Comparison of ENCODE assay signal across 23 cellular contexts in the genomic region with DNA sequence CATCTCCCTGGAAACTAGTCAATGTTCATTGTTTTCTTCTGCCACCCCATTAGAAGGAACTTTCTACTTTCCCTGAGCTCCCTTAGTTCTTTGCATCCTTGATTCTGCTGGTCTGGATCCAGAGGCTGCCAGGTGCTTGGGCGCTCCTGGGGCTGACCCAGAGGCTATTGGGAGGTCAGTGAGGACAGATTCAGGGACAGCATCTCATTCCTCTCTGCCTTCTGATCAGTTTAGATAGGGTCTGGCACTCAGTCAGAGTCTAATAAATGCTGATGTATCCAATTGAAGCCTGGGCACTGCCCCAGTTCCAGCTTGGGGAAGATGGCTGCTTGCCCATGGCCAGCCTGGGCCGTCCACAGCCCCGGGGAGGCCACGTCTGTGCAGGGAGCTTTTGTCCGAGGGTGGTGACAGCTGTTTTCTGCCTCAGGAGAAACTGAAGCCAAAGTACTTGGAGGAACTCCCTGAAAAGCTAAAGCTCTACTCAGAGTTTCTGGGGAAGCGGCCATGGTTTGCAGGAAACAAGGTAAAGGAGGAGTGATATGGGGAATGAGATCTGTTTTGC. TPM values are rescaled to one million over a fixed set of nuclear protein-coding genes. Genes with fewer than 3 reads are reported as not detected.
DNase-seq lines count a peak whose midpoint lies in the region; ATAC-seq and TF ChIP-seq lines count a peak whose summit lies in the region.
"Had no signal": no experiment of that assay in that cellular context is flagged by ENCODE, and none has a peak within 500 bp of the region (broad histone marks: within the 10 kb centered on the region; RNA-seq: fewer than 3 reads in every experiment).

No MANE protein-coding gene starts in this region.

- H3K27me3 Mint-ChIP-seq in activated CD4-positive, alpha-beta T cell treated with anti-CD3 and anti-CD28 coated beads, Interleukin-2, amount 10 ng/mL, durations not matched to agents 24 days and 14 days, result no peaks in the 10 kb centered on the region
- no peaks in the 10 kb centered on the region for H3K27me3 Mint-ChIP-seq in CD4-positive, CD25-positive, alpha-beta regulatory T cell
- H3K27me3 Mint-ChIP-seq in naive B cell, result no peaks in the 10 kb centered on the region

- no peak for DNase-seq in activated CD4-positive, alpha-beta T cell treated with anti-CD3 and anti-CD28 coated beads, Interleukin-2, amount 10 ng/mL, durations not matched to agents 24 days and 14 days
- no peak for DNase-seq in activated CD4-positive, alpha-beta T cell treated with anti-CD3 and anti-CD28 coated beads for 1 hour
- no peak for DNase-seq in CD4-positive, CD25-positive, alpha-beta regulatory T cell
- DNase-seq in caudate nucleus (lab: John Stamatoyannopoulos, UW), result peak in 3 of 61 donors; percentile 7 to 69 (median 55)
- DNase-seq in naive B cell, result no peak
- DNase-seq in testis, result no peak
- no peak for DNase-seq in upper lobe of left lung
- DNase-seq in left colon, result no peak
- DNase-seq: COR-L47; DMS79 treated with DMSO at 0.1 percent for 48 hours; Kasumi-1; NCI-H1694; NCI-H2081; NCI-H2171; NCI-H345; NCI-H524; NCI-H774; NK-92 treated with Interleukin-12 subunit alpha and Interleukin-12 subunit beta, amount 100 ng/mL, for 24 hours had no signal

- H3K36me3 Mint-ChIP-seq in activated CD4-positive, alpha-beta T cell treated with anti-CD3 and anti-CD28 coated beads, Interleukin-2, amount 10 ng/mL, durations not matched to agents 24 days and 14 days (ENCODE audit: low read depth), result peaks cover 22% of the 10 kb centered on the region
- no peaks in the 10 kb centered on the region for H3K36me3 Mint-ChIP-seq in CD4-positive, CD25-positive, alpha-beta regulatory T cell
- H3K36me3 Mint-ChIP-seq in naive B cell, result no peaks in the 10 kb centered on the region

- no peaks in the 10 kb centered on the region for H3K9me3 Mint-ChIP-seq in activated CD4-positive, alpha-beta T cell treated with anti-CD3 and anti-CD28 coated beads, Interleukin-2, amount 10 ng/mL, durations not matched to agents 24 days and 14 days
- no peaks in the 10 kb centered on the region for H3K9me3 Mint-ChIP-seq in CD4-positive, CD25-positive, alpha-beta regulatory T cell
- peaks cover 0 to 3% (median 0%) of the 10 kb centered on the region in 7 donors for H3K9me3 Mint-ChIP-seq in naive B cell
- H3K9me3 Mint-ChIP-seq: GM23338 had no signal

- intact Hi-C loops in activated CD4-positive, alpha-beta T cell treated with anti-CD3 and anti-CD28 coated beads, Interleukin-2, amount 10 ng/mL, durations not matched to agents 24 days and 14 days (cut with micrococcal nuclease), result loop anchor here (2.0 to 5.0 kb wide), 2 partner anchors 68 to 141 kb away; partner anchors contain the start of gene GNAI3
- intact Hi-C loops in testis (cut with DNase I; ENCODE audit: low total_unique reads), result no loop called here
- intact Hi-C loops in left colon (cut with DNase I, micrococcal nuclease), result no loop called here

- H3K36me3 ChIP-seq in CD4-positive, CD25-positive, alpha-beta regulatory T cell (ENCODE audit: control insufficient read depth, insufficient read depth, low read length), result no peaks in the 10 kb centered on the region
- H3K36me3 ChIP-seq in testis (ENCODE audit: low read depth, missing control alignments) (no peaks in the 10 kb centered on the region), upper lobe of left lung (no peaks in the 10 kb centered on the region)
- H3K36me3 ChIP-seq: HAP-1 had no signal

- no peaks in the 10 kb centered on the region for H3K9me3 ChIP-seq in CD4-positive, CD25-positive, alpha-beta regulatory T cell (ENCODE audit: control insufficient read depth in 2 of 2, low read length in 2 of 2)
- H3K9me3 ChIP-seq in testis (no peaks in the 10 kb centered on the region), upper lobe of left lung (no peaks in the 10 kb centered on the region)
- H3K9me3 ChIP-seq: HAP-1 had no signal

- no peak for TF ChIP-seq EP300 in upper lobe of left lung (IDR thresholded peaks at IDR 0.05)

- H3K4me1 Mint-ChIP-seq in activated CD4-positive, alpha-beta T cell treated with anti-CD3 and anti-CD28 coated beads, Interleukin-2, amount 10 ng/mL, durations not matched to agents 24 days and 14 days, result peaks cover 22% of the 10 kb centered on the region
- peaks cover 0 to 14% (median 0%) of the 10 kb centered on the region in 4 donors for H3K4me1 Mint-ChIP-seq in CD4-positive, CD25-positive, alpha-beta regulatory T cell
- H3K4me1 Mint-ChIP-seq in naive B cell, result peaks cover 0 to 6% (median 0%) of the 10 kb centered on the region in 3 donors
- H3K4me1 Mint-ChIP-seq: CD14-positive monocyte, GM23338 had no signal

- no CpG with 5 or more reads among the region's 6 CpGs for WGBS in testis, 2 donors
- WGBS in upper lobe of left lung, 2 donors, result no CpG with 5 or more reads among the region's 6 CpGs

- H3K4me3 Mint-ChIP-seq in activated CD4-positive, alpha-beta T cell treated with anti-CD3 and anti-CD28 coated beads, Interleukin-2, amount 10 ng/mL, durations not matched to agents 24 days and 14 days, result peak overlapping the region; percentile 87
- peak overlapping the region in 3 of 4 donors; percentile 29 to 83 (median 47) for H3K4me3 Mint-ChIP-seq in CD4-positive, CD25-positive, alpha-beta regulatory T cell
- H3K4me3 Mint-ChIP-seq in naive B cell, result peak overlapping the region in 5 of 8 donors; percentile 25 to 90 (median 30)
- H3K4me3 Mint-ChIP-seq: CD14-positive monocyte, GM23338 had no signal

- no peak for ATAC-seq in CD4-positive, CD25-positive, alpha-beta regulatory T cell (ENCODE audit: low read depth in 2 of 2)
- no peak for ATAC-seq in naive B cell (ENCODE audit: low read depth in 2 of 2)
- no peak for ATAC-seq in upper lobe of left lung (ENCODE audit: low FRiP score in 2 of 2)
- ATAC-seq in left colon, result no peak
- ATAC-seq: GM23338 had no signal

- H3K27me3 ChIP-seq in CD4-positive, CD25-positive, alpha-beta regulatory T cell (ENCODE audit: control insufficient read depth, insufficient read depth, low read length), result no peaks in the 10 kb centered on the region
- H3K27me3 ChIP-seq in testis, result no peaks in the 10 kb centered on the region
- H3K27me3 ChIP-seq in upper lobe of left lung, result no peaks in the 10 kb centered on the region

- H3K27ac Mint-ChIP-seq in activated CD4-positive, alpha-beta T cell treated with anti-CD3 and anti-CD28 coated beads, Interleukin-2, amount 10 ng/mL, durations not matched to agents 24 days and 14 days, result peak overlapping the region; percentile 32
- H3K27ac Mint-ChIP-seq in CD4-positive, CD25-positive, alpha-beta regulatory T cell, result peak overlapping the region in 2 of 3 donors; percentile 65 to 80
- peak overlapping the region in 1 of 6 donors; percentile 85 for H3K27ac Mint-ChIP-seq in naive B cell
- H3K27ac Mint-ChIP-seq: CD14-positive monocyte, GM23338 had no signal

- no peak overlapping the region for H3K4me3 ChIP-seq in CD4-positive, CD25-positive, alpha-beta regulatory T cell (ENCODE audit: low read depth, low read length)
- no peak overlapping the region for H3K4me3 ChIP-seq in testis
- H3K4me3 ChIP-seq in upper lobe of left lung, result no peak overlapping the region
- H3K4me3 ChIP-seq: GM23338, HAP-1 had no signal

- H3K4me1 ChIP-seq in CD4-positive, CD25-positive, alpha-beta regulatory T cell (ENCODE audit: control insufficient read depth, insufficient read depth, low read length, poor library complexity, severe bottlenecking), result no peaks in the 10 kb centered on the region
- H3K4me1 ChIP-seq in testis, result no peaks in the 10 kb centered on the region
- no peaks in the 10 kb centered on the region for H3K4me1 ChIP-seq in upper lobe of left lung
- H3K4me1 ChIP-seq: HAP-1 had no signal

- TF ChIP-seq CTCF in testis (IDR thresholded peaks at IDR 0.05) (no peak), upper lobe of left lung (IDR thresholded peaks at IDR 0.05) (no peak)

- TF ChIP-seq POLR2A in testis (IDR thresholded peaks at IDR 0.05) (no peak), upper lobe of left lung (IDR thresholded peaks at IDR 0.05) (no peak)

- no peak overlapping the region for H3K27ac ChIP-seq in CD4-positive, CD25-positive, alpha-beta regulatory T cell (ENCODE audit: insufficient read depth, low read length, poor library complexity, severe bottlenecking)
- H3K27ac ChIP-seq in caudate nucleus (ENCODE audit: low read depth, low read length) (peak overlapping the region; percentile 54), testis (no peak overlapping the region), upper lobe of left lung (no peak overlapping the region)
- H3K27ac ChIP-seq: RWPE1 had no signal

RNA-seq across cellular contexts. Expression of gene GSTM1, which starts 2.3 kb away (rescaled TPM):
- 92.2 and 94.2 TPM in 2 replicates for total RNA-seq in activated CD4-positive, alpha-beta T cell treated with anti-CD3 and anti-CD28 coated beads, Interleukin-2, amount 10 ng/mL, durations not matched to agents 24 days and 14 days
- 18.7 TPM for total RNA-seq in CD4-positive, CD25-positive, alpha-beta regulatory T cell
- polyA plus RNA-seq in CD4-positive, CD25-positive, alpha-beta regulatory T cell, result 100 to 1,000 TPM in 1 of 4 donors, 10 to 100 TPM in 2, not detected in 1; 38.8 to 123 (median 53.4) TPM
- polyA plus RNA-seq in naive B cell (ENCODE audit: low read depth in 6 of 6) (10 to 100 TPM in 4 of 6 donors, not detected in 2; 36.6 to 90.7 (median 46.5) TPM), testis (ENCODE audit: insufficient read depth, low read depth, low replicate concordance) (not detected)
- total RNA-seq in testis (not detected), upper lobe of left lung (10 to 100 TPM in 2 of 6 donors, not detected in 4; 11.8 to 33.0 TPM), left colon (not detected)
- total RNA-seq: GM23338, MCF 10A had no signal
- polyA plus RNA-seq: GM23338 had no signal

RNA-seq across cellular contexts. Expression of gene GSTM2, which starts 22.1 kb away (rescaled TPM):
- 17.5 and 18.4 TPM in 2 replicates for total RNA-seq in activated CD4-positive, alpha-beta T cell treated with anti-CD3 and anti-CD28 coated beads, Interleukin-2, amount 10 ng/mL, durations not matched to agents 24 days and 14 days
- total RNA-seq in CD4-positive, CD25-positive, alpha-beta regulatory T cell, result 36.2 TPM
- 10 to 100 TPM in 2 of 4 donors, 1 to 10 TPM in 2; 8.0 to 11.9 (median 10.4) TPM for polyA plus RNA-seq in CD4-positive, CD25-positive, alpha-beta regulatory T cell
- polyA plus RNA-seq in naive B cell (ENCODE audit: low read depth in 6 of 6) (10 to 100 TPM in 2 of 6 donors, 1 to 10 TPM in 4; 3.9 to 14.5 (median 5.7) TPM), testis (ENCODE audit: insufficient read depth, low read depth, low replicate concordance) (68.0 TPM)
- total RNA-seq in testis (100 to 1,000 TPM in 1 of 2 donors, 10 to 100 TPM in 1; 83.2 to 131 TPM), upper lobe of left lung (100 to 1,000 TPM in 1 of 6 donors, 10 to 100 TPM in 5; 19.0 to 263 (median 31.6) TPM), left colon (10 to 100 TPM; 22.5 to 37.8 TPM)

RNA-seq across cellular contexts. Expression of gene GSTM5, which starts 22.1 kb away (rescaled TPM):
- total RNA-seq in activated CD4-positive, alpha-beta T cell treated with anti-CD3 and anti-CD28 coated beads, Interleukin-2, amount 10 ng/mL, durations not matched to agents 24 days and 14 days, result 0.07 TPM in 1 of 2 replicates, not detected in the other
- total RNA-seq in CD4-positive, CD25-positive, alpha-beta regulatory T cell, result not detected
- polyA plus RNA-seq in CD4-positive, CD25-positive, alpha-beta regulatory T cell, result not detected
- polyA plus RNA-seq in naive B cell (ENCODE audit: low read depth in 6 of 6) (under 1 TPM in 1 of 6 donors, not detected in 5; 0.93 TPM), testis (ENCODE audit: insufficient read depth, low read depth, low replicate concordance) (10.6 TPM)
- total RNA-seq in testis (1 to 10 TPM; 5.5 to 6.5 TPM), upper lobe of left lung (10 to 100 TPM in 3 of 6 donors, 1 to 10 TPM in 2, under 1 TPM in 1; 1.00 to 24.3 (median 8.3) TPM), left colon (1 to 10 TPM in 1 of 2 donors, under 1 TPM in 1; 0.73 to 5.1 TPM)
- total RNA-seq: MCF 10A had no signal
- polyA plus RNA-seq: CD14-positive monocyte had no signal

RNA-seq across cellular contexts. Expression of gene GSTM4, which starts 34.0 kb away (rescaled TPM):
- 6.8 and 9.9 TPM in 2 replicates for total RNA-seq in activated CD4-positive, alpha-beta T cell treated with anti-CD3 and anti-CD28 coated beads, Interleukin-2, amount 10 ng/mL, durations not matched to agents 24 days and 14 days
- 14.4 TPM for total RNA-seq in CD4-positive, CD25-positive, alpha-beta regulatory T cell
- 10 to 100 TPM in 3 of 4 donors, 1 to 10 TPM in 1; 2.2 to 31.4 (median 17.6) TPM for polyA plus RNA-seq in CD4-positive, CD25-positive, alpha-beta regulatory T cell
- polyA plus RNA-seq in naive B cell (ENCODE audit: low read depth in 6 of 6), result 10 to 100 TPM; 10.6 to 24.4 (median 16.7) TPM
- 10 to 100 TPM; 58.6 to 61.8 TPM for total RNA-seq in testis
- polyA plus RNA-seq in testis (ENCODE audit: insufficient read depth, low read depth, low replicate concordance), result 42.0 TPM
- 10 to 100 TPM; 10.7 to 28.3 (median 15.9) TPM for total RNA-seq in upper lobe of left lung
- total RNA-seq in left colon, result 10 to 100 TPM; 74.8 to 83.5 TPM

RNA-seq across cellular contexts. Expression of gene GSTM3, which starts 50.9 kb away (rescaled TPM):
- 12.4 and 13.0 TPM in 2 replicates for total RNA-seq in activated CD4-positive, alpha-beta T cell treated with anti-CD3 and anti-CD28 coated beads, Interleukin-2, amount 10 ng/mL, durations not matched to agents 24 days and 14 days
- total RNA-seq in CD4-positive, CD25-positive, alpha-beta regulatory T cell, result 5.3 TPM
- polyA plus RNA-seq in CD4-positive, CD25-positive, alpha-beta regulatory T cell, result 10 to 100 TPM in 3 of 4 donors, 1 to 10 TPM in 1; 3.9 to 50.1 (median 48.7) TPM
- polyA plus RNA-seq in naive B cell (ENCODE audit: low read depth in 6 of 6), result 1 to 10 TPM in 4 of 6 donors, under 1 TPM in 1, not detected in 1; 0.14 to 8.0 (median 2.1) TPM
- total RNA-seq in testis, result 100 to 1,000 TPM; 748 to 769 TPM
- 1,464 TPM for polyA plus RNA-seq in testis (ENCODE audit: insufficient read depth, low read depth, low replicate concordance)
- 10 to 100 TPM in 3 of 6 donors, 1 to 10 TPM in 3; 4.9 to 23.3 (median 11.2) TPM for total RNA-seq in upper lobe of left lung
- total RNA-seq in left colon, result 1 to 10 TPM; 4.1 to 8.7 TPM
- total RNA-seq: MCF 10A had no signal

Comparison
In these comparisons a context has a peak if more than half of its experiments do, and no peak if none do; other contexts are left out.
1. H3K4me3 Mint-ChIP-seq: peak in every context shown above with its lines; median percentile 87 in activated CD4-positive, alpha-beta T cell treated with anti-CD3 and anti-CD28 coated beads, Interleukin-2, amount 10 ng/mL, durations not matched to agents 24 days and 14 days; 47 in CD4-positive, CD25-positive, alpha-beta regulatory T cell; 30 in naive B cell.